In the genomic region with DNA sequence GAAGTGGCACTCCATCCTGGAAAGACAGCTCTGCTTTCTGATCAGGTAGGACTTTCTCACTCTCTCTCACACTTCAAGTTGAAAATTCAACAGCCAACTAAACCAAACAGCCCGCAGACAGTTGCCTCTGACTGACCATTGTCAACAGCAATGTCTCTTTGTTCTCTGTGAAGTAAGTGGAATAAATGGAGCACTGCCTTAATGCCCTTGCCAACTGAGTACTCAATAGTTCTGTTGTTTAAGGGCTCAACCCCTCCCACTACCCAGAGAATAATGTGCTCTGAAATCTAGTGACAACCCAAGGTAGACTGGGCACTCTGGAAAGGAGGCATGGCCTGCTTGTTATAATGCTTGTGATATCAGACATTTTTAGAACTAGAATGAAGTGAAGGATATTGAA, we compare ENCODE assay signal across 26 cellular contexts. TPM values are rescaled to one million over a fixed set of nuclear protein-coding genes. Genes with fewer than 3 reads are reported as not detected.
A peak's percentile ranks its signal among the peaks of the same experiment; 100 is the strongest.
DNase-seq lines count a peak whose midpoint lies in the region.
"Had no signal": no experiment of that assay in that cellular context is flagged by ENCODE, and none has a peak within 500 bp of the region (broad histone marks: within the 10 kb centered on the region; RNA-seq: fewer than 3 reads in every experiment).

No MANE protein-coding gene starts in this region.

- H3K27ac ChIP-seq in SJCRH30, result no peak overlapping the region
- H3K27ac ChIP-seq: adrenal gland, BLaER1, esophagus muscularis mucosa, foreskin keratinocyte, Peyer's patch, upper lobe of right lung had no signal

- peak; percentile 67 for DNase-seq in COLO829 (ENCODE audit: low spot score)
- peak; percentile 85 for DNase-seq in NCI-H774 (lab: John Stamatoyannopoulos, UW)
- DNase-seq in foreskin melanocyte, result peak; percentile 68
- DNase-seq in occipital lobe (lab: John Stamatoyannopoulos, UW), result peak; percentile 35
- no peak for DNase-seq in HPDE6-E6E7 (ENCODE audit: extremely low spot score)
- DNase-seq in SJCRH30, result no peak
- DNase-seq in kidney tubule cell (ENCODE audit: low spot score), result no peak
- DNase-seq in NCI-H524 treated with DMSO at 0.1 percent for 48 hours (lab: John Stamatoyannopoulos, UW), result no peak
- DNase-seq: ACHN; activated CD4-positive, alpha-beta T cell treated with anti-CD3 and anti-CD28 coated beads, Interleukin-2, amount 50 U/mL, for 48 hours; activated naive CD4-positive, alpha-beta T cell treated with anti-CD3 and anti-CD28 coated beads for 36 hours; adrenal gland; COR-L47; foreskin keratinocyte; naive thymus-derived CD8-positive, alpha-beta T cell; NCI-H1417 treated with DMSO at 0.1 percent for 48 hours; NCI-H2107; NCI-H524; Peyer's patch; SIG-M5; stimulated activated CD4-positive, alpha-beta T cell treated with anti-CD3 and anti-CD28 coated beads, Interleukin-2, amount 100 ng/mL, for 48 hours; T-cell; upper lobe of right lung had no signal

- H3K4me3 ChIP-seq in SJCRH30, result no peak overlapping the region
- H3K4me3 ChIP-seq: adrenal gland, BLaER1, esophagus muscularis mucosa, HAP-1, Peyer's patch, upper lobe of right lung had no signal

- no peaks in the 10 kb centered on the region for H3K27me3 ChIP-seq in SJCRH30
- H3K27me3 ChIP-seq: adrenal gland, BLaER1, esophagus muscularis mucosa, foreskin keratinocyte, Peyer's patch, upper lobe of right lung had no signal

- no peaks in the 10 kb centered on the region for H3K9me3 ChIP-seq in SJCRH30 (replicated peaks)
- H3K9me3 ChIP-seq: adrenal gland, BLaER1, esophagus muscularis mucosa, HAP-1, Peyer's patch, upper lobe of right lung had no signal

- no peaks in the 10 kb centered on the region for H3K4me1 ChIP-seq in SJCRH30
- H3K4me1 ChIP-seq: adrenal gland, BLaER1, foreskin keratinocyte, HAP-1, Peyer's patch, upper lobe of right lung had no signal

- no peaks in the 10 kb centered on the region for H3K36me3 ChIP-seq in SJCRH30
- H3K36me3 ChIP-seq: adrenal gland, BLaER1, esophagus muscularis mucosa, HAP-1, Peyer's patch, upper lobe of right lung had no signal

RNA-seq across cellular contexts. Expression of a gene that starts 16.8 kb away (rescaled TPM):
- total RNA-seq in occipital lobe, result 221 TPM
- 193 and 207 TPM in 2 replicates for total RNA-seq in SJCRH30 (2014; rRNA removed; shearing (Covaris generic))

RNA-seq across cellular contexts. Expression of a gene that starts 56.4 kb away (rescaled TPM):
- total RNA-seq in occipital lobe, result 0.94 TPM
- total RNA-seq in SJCRH30 (2014; rRNA removed; shearing (Covaris generic)), result 9.4 and 11.8 TPM in 2 replicates

Comparison
In these comparisons a context has a peak if more than half of its experiments do, and no peak if none do; other contexts are left out.
1. DNase-seq: peak in COLO829 (single experiment), NCI-H774 (single experiment), foreskin melanocyte (single experiment) and occipital lobe (single experiment); none in HPDE6-E6E7 (single experiment), SJCRH30 (0 of 2), kidney tubule cell (single experiment) and NCI-H524 treated with DMSO at 0.1 percent for 48 hours (single experiment).